In the genomic region with DNA sequence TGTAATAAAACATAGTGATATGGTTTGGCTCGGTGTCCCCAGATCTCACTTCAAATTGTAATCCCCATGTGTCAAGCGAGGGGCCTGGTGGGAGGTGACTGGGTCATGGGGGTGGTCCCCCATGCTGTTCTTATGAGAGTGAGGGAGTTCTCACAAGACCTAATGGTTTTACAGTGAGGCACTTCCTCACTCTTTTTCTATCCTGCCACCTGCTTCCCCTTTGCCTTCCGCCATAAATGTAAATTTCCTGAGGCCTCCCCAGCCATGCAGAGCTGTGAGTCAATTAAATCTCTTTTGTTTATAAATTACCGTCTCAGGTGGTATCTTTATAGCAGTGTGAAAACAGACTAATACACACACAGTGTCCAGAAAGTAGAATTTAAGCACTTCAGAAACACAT, we compare ENCODE assay signal across 24 cellular contexts.
DNase-seq lines count a peak whose midpoint lies in the region; ATAC-seq and TF ChIP-seq lines count a peak whose summit lies in the region.
"Had no signal": no experiment of that assay in that cellular context is flagged by ENCODE, and none has a peak within 500 bp of the region (broad histone marks: within the 10 kb centered on the region; RNA-seq: fewer than 3 reads in every experiment).

No MANE protein-coding gene starts in this region.

- DNase-seq in activated T-cell treated with anti-CD3 and anti-CD28 coated beads, Interleukin-2, amount 50 U/mL, for 72 hours: no peak
- no peak for DNase-seq in activated T-cell treated with anti-CD3 and anti-CD28 coated beads, Interleukin-2, amount 50 U/mL, for 1 hour
- DNase-seq in Karpas-422: peak; percentile 53
- peak; percentile 8 for DNase-seq in dermis blood vessel endothelial cell
- DNase-seq in stimulated activated naive B cell treated with anti-CD40 and anti-IgM and Interleukin-4, amounts not matched to agents 10 μg/mL and 1 μg/mL and 100 μg/mL, for 72 hours: no peak
- no peak for DNase-seq in germinal center (ENCODE audit: low spot score)
- DNase-seq in CD14-positive monocyte (ENCODE audit: low spot score): no peak
- DNase-seq: CD4-positive, alpha-beta memory T cell; COR-L47; DMS53; NCI-H1105; NCI-H1436 treated with DMSO at 0.1 percent for 48 hours; NCI-H187 treated with DMSO at 0.1 percent for 48 hours; NCI-H2171 treated with DMSO at 0.1 percent for 48 hours; NCI-H345; NCI-H524; NCI-H774; SK-N-SH had no signal

- no peaks in the 10 kb centered on the region for H3K79me2 ChIP-seq in Karpas-422 (ENCODE audit: low read length)

- H3K9me2 ChIP-seq in Karpas-422 (replicated peaks; ENCODE audit: insufficient read depth, low read length): no peaks in the 10 kb centered on the region
- H3K9me2 ChIP-seq: SK-N-SH had no signal

- H3K4me3 Mint-ChIP-seq in activated T-cell treated with anti-CD3 and anti-CD28 coated beads, Interleukin-2, amount 50 U/mL, for 72 hours: no peak overlapping the region
- no peak overlapping the region for H3K4me3 Mint-ChIP-seq in stimulated activated naive B cell treated with anti-CD40 and anti-IgM and Interleukin-4, amounts not matched to agents 10 μg/mL and 1 μg/mL and 100 μg/mL, for 72 hours
- H3K4me3 Mint-ChIP-seq in CD14-positive monocyte: no peak overlapping the region
- H3K4me3 Mint-ChIP-seq: CD4-positive, alpha-beta memory T cell had no signal

- H3K4me1 ChIP-seq in Karpas-422 (ENCODE audit: low read length): peaks cover 10% of the 10 kb centered on the region

- H3K27ac Mint-ChIP-seq in activated T-cell treated with anti-CD3 and anti-CD28 coated beads, Interleukin-2, amount 50 U/mL, for 72 hours: peak overlapping the region; percentile 88
- H3K27ac Mint-ChIP-seq in stimulated activated naive B cell treated with anti-CD40 and anti-IgM and Interleukin-4, amounts not matched to agents 10 μg/mL and 1 μg/mL and 100 μg/mL, for 72 hours: peak overlapping the region; percentile 68
- H3K27ac Mint-ChIP-seq in CD14-positive monocyte: peak overlapping the region in 1 of 7 donors; percentile 71

- H3K27me3 Mint-ChIP-seq in activated T-cell treated with anti-CD3 and anti-CD28 coated beads, Interleukin-2, amount 50 U/mL, for 72 hours (ENCODE audit: low read depth): no peaks in the 10 kb centered on the region
- no peaks in the 10 kb centered on the region for H3K27me3 Mint-ChIP-seq in stimulated activated naive B cell treated with anti-CD40 and anti-IgM and Interleukin-4, amounts not matched to agents 10 μg/mL and 1 μg/mL and 100 μg/mL, for 72 hours
- no peaks in the 10 kb centered on the region for H3K27me3 Mint-ChIP-seq in CD14-positive monocyte (ENCODE audit: low read depth in 3 of 3)
- H3K27me3 Mint-ChIP-seq: CD4-positive, alpha-beta memory T cell; IgD-negative memory B cell had no signal

- no peaks in the 10 kb centered on the region for H4K20me1 ChIP-seq in Karpas-422 (ENCODE audit: insufficient read depth, low read depth, low read length)

- H3K27me3 ChIP-seq in Karpas-422 (ENCODE audit: low read length): no peaks in the 10 kb centered on the region

- no peak overlapping the region for H2AFZ ChIP-seq in Karpas-422 (ENCODE audit: low read length)

- intact Hi-C loops in CD14-positive monocyte (cut with micrococcal nuclease): no loop called here

- TF ChIP-seq CTCF in CD14-positive monocyte (IDR thresholded peaks at IDR 0.05): no peak

- peak overlapping the region; percentile 6; the same call in 1 of the 2 replicates for H3K27ac ChIP-seq in Karpas-422 (ENCODE audit: low read length)
- H3K27ac ChIP-seq: 22Rv1, HL-60 had no signal

- peak overlapping the region; percentile 10 for H3K4me2 ChIP-seq in Karpas-422 (ENCODE audit: low read depth, low read length, poor library complexity, severe bottlenecking)
- H3K4me2 ChIP-seq: SK-N-SH had no signal

- no peak for ATAC-seq in activated T-cell treated with anti-CD3 and anti-CD28 coated beads, Interleukin-2, amount 50 U/mL, for 72 hours (replicated peaks in 1 of 2)
- ATAC-seq in stimulated activated naive B cell treated with anti-CD40 and anti-IgM and Interleukin-4, amounts not matched to agents 10 μg/mL and 1 μg/mL and 100 μg/mL, for 72 hours (replicated peaks): no peak
- ATAC-seq in GM21825 (IDR thresholded peaks at IDR 0.05; ENCODE audit: unreplicated experiment): no peak
- ATAC-seq: GM12878, HCT116 had no signal

- H3K9ac ChIP-seq in Karpas-422 (ENCODE audit: low read length): no peak overlapping the region
- H3K9ac ChIP-seq: SK-N-SH had no signal

- H3K9me3 ChIP-seq in Karpas-422 (ENCODE audit: low read length): no peaks in the 10 kb centered on the region
- H3K9me3 ChIP-seq: SK-N-SH had no signal

- H3K4me1 Mint-ChIP-seq in activated T-cell treated with anti-CD3 and anti-CD28 coated beads, Interleukin-2, amount 50 U/mL, for 72 hours (ENCODE audit: low read depth): peaks cover 4% of the 10 kb centered on the region
- H3K4me1 Mint-ChIP-seq in stimulated activated naive B cell treated with anti-CD40 and anti-IgM and Interleukin-4, amounts not matched to agents 10 μg/mL and 1 μg/mL and 100 μg/mL, for 72 hours: peaks cover 13 to 25% of the 10 kb centered on the region in 2 donors
- H3K4me1 Mint-ChIP-seq in CD14-positive monocyte: no peaks in the 10 kb centered on the region
- H3K4me1 Mint-ChIP-seq: CD4-positive, alpha-beta memory T cell had no signal

- H3K9me3 Mint-ChIP-seq in activated T-cell treated with anti-CD3 and anti-CD28 coated beads, Interleukin-2, amount 50 U/mL, for 72 hours: no peaks in the 10 kb centered on the region
- no peaks in the 10 kb centered on the region for H3K9me3 Mint-ChIP-seq in stimulated activated naive B cell treated with anti-CD40 and anti-IgM and Interleukin-4, amounts not matched to agents 10 μg/mL and 1 μg/mL and 100 μg/mL, for 72 hours
- H3K9me3 Mint-ChIP-seq in CD14-positive monocyte: no peaks in the 10 kb centered on the region
- H3K9me3 Mint-ChIP-seq: CD4-positive, alpha-beta memory T cell; IgD-negative memory B cell had no signal

- peaks cover 55% of the 10 kb centered on the region for H3K36me3 ChIP-seq in Karpas-422 (ENCODE audit: insufficient read depth, low read length)

- peaks cover 11 to 31% of the 10 kb centered on the region in 2 donors for H3K36me3 Mint-ChIP-seq in activated T-cell treated with anti-CD3 and anti-CD28 coated beads, Interleukin-2, amount 50 U/mL, for 72 hours (ENCODE audit: insufficient read depth in 2 of 2)
- H3K36me3 Mint-ChIP-seq in stimulated activated naive B cell treated with anti-CD40 and anti-IgM and Interleukin-4, amounts not matched to agents 10 μg/mL and 1 μg/mL and 100 μg/mL, for 72 hours: peaks cover 46 to 57% of the 10 kb centered on the region in 2 donors
- peaks cover 76 to 84% of the 10 kb centered on the region in 2 donors for H3K36me3 Mint-ChIP-seq in CD14-positive monocyte

- no peak overlapping the region for H3K4me3 ChIP-seq in Karpas-422 (ENCODE audit: low read length)
- H3K4me3 ChIP-seq: GM12878 had no signal

Comparison
In these comparisons a context has a peak if more than half of its experiments do, and no peak if none do; other contexts are left out.
1. DNase-seq: peak in Karpas-422 (single experiment) and dermis blood vessel endothelial cell (single experiment); none in activated T-cell treated with anti-CD3 and anti-CD28 coated beads, Interleukin-2, amount 50 U/mL, for 72 hours (0 of 2), activated T-cell treated with anti-CD3 and anti-CD28 coated beads, Interleukin-2, amount 50 U/mL, for 1 hour (single experiment), stimulated activated naive B cell treated with anti-CD40 and anti-IgM and Interleukin-4, amounts not matched to agents 10 μg/mL and 1 μg/mL and 100 μg/mL, for 72 hours (single experiment), germinal center (single experiment) and CD14-positive monocyte (single experiment).